Comparison of ENCODE assay signal across 26 cellular contexts in the genomic region with DNA sequence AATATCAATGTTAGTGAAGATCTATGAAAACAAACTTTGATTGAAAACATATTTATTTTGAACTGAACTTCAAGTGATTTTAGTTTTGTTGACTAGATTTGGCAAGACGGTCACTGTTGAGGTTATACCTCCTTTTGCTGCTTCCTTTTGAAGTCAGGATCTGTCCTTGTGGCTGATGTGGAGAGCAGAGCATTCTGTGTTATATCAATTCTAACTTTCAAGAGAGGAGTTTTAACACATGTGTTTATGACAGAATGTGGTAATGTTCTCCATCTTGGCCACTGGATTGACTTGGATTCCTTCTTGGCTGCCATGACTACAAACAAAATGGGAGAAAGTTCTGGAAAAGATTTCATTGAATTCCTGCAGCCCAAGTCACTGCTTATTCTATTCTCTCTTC.
"Had no signal": no experiment of that assay in that cellular context is flagged by ENCODE, and none has a peak within 500 bp of the region (broad histone marks: within the 10 kb centered on the region; RNA-seq: fewer than 3 reads in every experiment).

No MANE protein-coding gene starts in this region.

- H3K36me3 ChIP-seq: ascending aorta, cardiac muscle cell, MG63, Peyer's patch had no signal

- H3K27me3 Mint-ChIP-seq: activated CD4-positive, alpha-beta T cell treated with anti-CD3 and anti-CD28 coated beads, Interleukin-2, amount 10 ng/mL, durations not matched to agents 24 days and 14 days had no signal

- H3K9me3 ChIP-seq: ascending aorta, MG63, Peyer's patch had no signal

- ATAC-seq: activated CD8-positive, alpha-beta T cell treated with anti-CD3 and anti-CD28 coated beads for 36 hours had no signal

- H3K36me3 Mint-ChIP-seq: activated naive CD4-positive, alpha-beta T cell treated with anti-CD3 and anti-CD28 coated beads, Interleukin-2, amount 50 U/mL, for 24 hours; activated naive CD8-positive, alpha-beta T cell treated with anti-CD3 and anti-CD28 coated beads, Interleukin-2, amount 10 ng/mL, durations not matched to agents 7 days and 5 days had no signal

- H3K9me3 Mint-ChIP-seq: activated CD4-positive, alpha-beta T cell treated with anti-CD3 and anti-CD28 coated beads, Interleukin-2, amount 10 ng/mL, durations not matched to agents 24 days and 14 days; activated CD8-positive, alpha-beta T cell treated with anti-CD3 and anti-CD28 coated beads for 36 hours; activated T-helper 2 cell treated with anti-CD3 and anti-CD28 coated beads, Interferon-gamma antibody, Interleukin-2, Interleukin-4, amounts not matched to agents 10 μg/mL and 5 μg/mL and 100 μg/mL, durations not matched to agents 14 hours and 24 hours and 36 hours; T-helper 1 cell treated with Interleukin-12 subunit alpha and Interleukin-12 subunit beta and Interleukin-4 antibody, amounts not matched to agents 30 μg/mL and 1 μg/mL, for 36 hours; T-helper 2 cell treated with Interferon-gamma antibody and Interleukin-4, amounts not matched to agents 5 μg/mL and 100 μg/mL, for 36 hours had no signal

- H3K4me3 ChIP-seq: ascending aorta, cardiac muscle cell, MG63, Peyer's patch had no signal

- H3K27ac Mint-ChIP-seq: activated CD4-positive, alpha-beta T cell treated with anti-CD3 and anti-CD28 coated beads, Interleukin-2, amount 10 ng/mL, durations not matched to agents 24 days and 14 days; activated CD8-positive, alpha-beta T cell treated with anti-CD3 and anti-CD28 coated beads for 36 hours; activated naive CD4-positive, alpha-beta T cell treated with anti-CD3 and anti-CD28 coated beads, Interleukin-2, amount 50 U/mL, for 24 hours; activated naive CD8-positive, alpha-beta T cell treated with anti-CD3 and anti-CD28 coated beads, Interleukin-2, amount 10 ng/mL, durations not matched to agents 7 days and 5 days; activated T-helper 2 cell treated with anti-CD3 and anti-CD28 coated beads, Interferon-gamma antibody, Interleukin-2, Interleukin-4, amounts not matched to agents 10 μg/mL and 5 μg/mL and 100 μg/mL, durations not matched to agents 14 hours and 24 hours and 36 hours; IgD-negative memory B cell; T-helper 1 cell treated with Interleukin-12 subunit alpha and Interleukin-12 subunit beta and Interleukin-4 antibody, amounts not matched to agents 30 μg/mL and 1 μg/mL, for 36 hours; T-helper 2 cell treated with Interferon-gamma antibody and Interleukin-4, amounts not matched to agents 5 μg/mL and 100 μg/mL, for 36 hours had no signal

- H3K4me1 ChIP-seq: ascending aorta, Peyer's patch had no signal

- H3K27me3 ChIP-seq: ascending aorta, cardiac muscle cell, MG63, Peyer's patch had no signal

- DNase-seq: activated CD4-positive, alpha-beta T cell treated with anti-CD3 and anti-CD28 coated beads, Interleukin-2, amount 10 ng/mL, durations not matched to agents 24 days and 14 days; activated CD4-positive, alpha-beta T cell treated with anti-CD3 and anti-CD28 coated beads, Interleukin-2, amount 50 U/mL, for 4 hours; activated CD8-positive, alpha-beta T cell treated with anti-CD3 and anti-CD28 coated beads for 36 hours; activated gamma-delta T cell; activated naive CD4-positive, alpha-beta T cell treated with Interleukin-2 at 50 U/mL for 16 hours; activated naive CD8-positive, alpha-beta T cell treated with anti-CD3 and anti-CD28 coated beads, Interleukin-2, amount 10 ng/mL, durations not matched to agents 7 days and 5 days; activated T-cell treated with anti-CD3 and anti-CD28 coated beads, Interleukin-2, amount 50 U/mL, for 1 hour; amygdala; Kasumi-1; KG1; MG63; NCI-H1048; NCI-H1105 treated with DMSO at 0.1 percent for 48 hours; NCI-H1436 treated with DMSO at 0.1 percent for 48 hours; NCI-H1694 treated with DMSO at 0.1 percent for 48 hours; NCI-H2029; NCI-H345; Peyer's patch; RPMI8226 had no signal

- H3K4me1 Mint-ChIP-seq: activated CD4-positive, alpha-beta T cell treated with anti-CD3 and anti-CD28 coated beads, Interleukin-2, amount 10 ng/mL, durations not matched to agents 24 days and 14 days; activated naive CD4-positive, alpha-beta T cell treated with anti-CD3 and anti-CD28 coated beads, Interleukin-2, amount 50 U/mL, for 24 hours; activated naive CD8-positive, alpha-beta T cell treated with anti-CD3 and anti-CD28 coated beads, Interleukin-2, amount 10 ng/mL, durations not matched to agents 7 days and 5 days; IgD-negative memory B cell had no signal

- H3K27ac ChIP-seq: ascending aorta, cardiac muscle cell, Peyer's patch had no signal

- H3K4me3 Mint-ChIP-seq: activated CD4-positive, alpha-beta T cell treated with anti-CD3 and anti-CD28 coated beads, Interleukin-2, amount 10 ng/mL, durations not matched to agents 24 days and 14 days; activated CD8-positive, alpha-beta T cell treated with anti-CD3 and anti-CD28 coated beads for 36 hours; activated naive CD4-positive, alpha-beta T cell treated with anti-CD3 and anti-CD28 coated beads, Interleukin-2, amount 50 U/mL, for 24 hours; activated naive CD8-positive, alpha-beta T cell treated with anti-CD3 and anti-CD28 coated beads, Interleukin-2, amount 10 ng/mL, durations not matched to agents 7 days and 5 days; IgD-negative memory B cell; T-helper 1 cell treated with Interleukin-12 subunit alpha and Interleukin-12 subunit beta and Interleukin-4 antibody, amounts not matched to agents 30 μg/mL and 1 μg/mL, for 36 hours; T-helper 2 cell treated with Interferon-gamma antibody and Interleukin-4, amounts not matched to agents 5 μg/mL and 100 μg/mL, for 36 hours had no signal
